In genomic region chr12:113858828-113859386, GRCh38 we compare ENCODE assay signal across 10 cellular contexts.
"Had no signal": no experiment of that assay in that cellular context is flagged by ENCODE, and none has a peak within 500 bp of the region (broad histone marks: within the 10 kb centered on the region; RNA-seq: fewer than 3 reads in every experiment).

No MANE protein-coding gene starts in this region.

- H3K4me3 ChIP-seq: cardiac muscle cell, hepatocyte had no signal

- H3K9ac ChIP-seq: parathyroid adenoma had no signal

- H3K27ac ChIP-seq: cardiac muscle cell, hepatocyte, parathyroid adenoma, VCaP had no signal

- H3K4me2 ChIP-seq: hepatocyte had no signal

- H3K27me3 ChIP-seq: cardiac muscle cell, hepatocyte had no signal

- DNase-seq: activated CD4-positive, alpha-beta T cell treated with anti-CD3 and anti-CD28 coated beads for 36 hours; activated CD8-positive, alpha-beta memory T cell treated with anti-CD3 and anti-CD28 coated beads, Interleukin-2, amount 50 U/mL, for 48 hours; activated CD8-positive, alpha-beta T cell treated with anti-CD3 and anti-CD28 coated beads, Interleukin-2, amount 10 ng/mL, durations not matched to agents 7 days and 5 days; aorta; kidney glomerular epithelial cell; T-helper 9 cell had no signal

- H3K36me3 ChIP-seq: cardiac muscle cell had no signal

- H3K4me1 ChIP-seq: parathyroid adenoma had no signal

- ATAC-seq: activated CD4-positive, alpha-beta T cell treated with anti-CD3 and anti-CD28 coated beads for 36 hours; activated CD8-positive, alpha-beta T cell treated with anti-CD3 and anti-CD28 coated beads, Interleukin-2, amount 10 ng/mL, durations not matched to agents 7 days and 5 days had no signal
